ENCODE assay signal across 18 cellular contexts in the genomic region with DNA sequence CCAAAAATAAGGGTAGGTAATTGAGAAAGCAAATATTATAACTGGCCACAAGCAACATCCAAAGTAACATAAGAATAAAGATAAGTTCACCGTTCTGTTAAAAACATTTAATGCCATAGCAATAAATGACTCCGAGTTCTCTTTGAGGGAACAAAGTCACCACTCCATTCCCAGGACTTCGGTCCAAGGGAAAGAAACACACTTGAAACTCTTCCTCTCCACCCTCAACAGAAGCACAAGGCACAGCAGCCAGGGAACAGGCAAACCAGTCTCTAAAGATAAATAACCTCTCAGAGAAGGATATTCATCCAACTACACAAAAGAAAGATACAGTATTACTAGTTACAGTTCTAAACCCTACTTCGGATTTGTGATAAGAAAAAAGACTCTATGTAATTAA. TPM values are rescaled to one million over a fixed set of nuclear protein-coding genes. Genes with fewer than 3 reads are reported as not detected.
DNase-seq lines count a peak whose midpoint lies in the region; ATAC-seq, FAIRE-seq and TF ChIP-seq lines count a peak whose summit lies in the region.
"Had no signal": no experiment of that assay in that cellular context is flagged by ENCODE, and none has a peak within 500 bp of the region (broad histone marks: within the 10 kb centered on the region; RNA-seq: fewer than 3 reads in every experiment).

No MANE protein-coding gene starts in this region.

- H3K4me2 ChIP-seq in A549 = peak overlapping the region; percentile 83; the same call in 1 of the 3 replicates

- H3K4me1 Mint-ChIP-seq in Caco-2 (ENCODE audit: low read depth, unreplicated experiment) (peaks cover 26% of the 10 kb centered on the region), WTC11 (peaks cover 42% of the 10 kb centered on the region), natural killer cell (peaks cover 69 to 76% of the 10 kb centered on the region in 2 donors)

- H3K4me3 ChIP-seq in A549 = no peak overlapping the region
- H3K4me3 ChIP-seq in Caco-2 (ENCODE audit: low read depth, low read length) = no peak overlapping the region
- H3K4me3 ChIP-seq in WERI-Rb-1 (ENCODE audit: low read depth, low read length) = no peak overlapping the region

- no peak for TF ChIP-seq EP300 in A549 (IDR thresholded peaks at IDR 0.05)

- ATAC-seq in A549 (no peak), WTC11 (no peak), natural killer cell (no peak), HG03139 (IDR thresholded peaks at IDR 0.05; ENCODE audit: unreplicated experiment) (no peak)
- ATAC-seq: Right ventricle myocardium inferior had no signal

- H3K36me3 Mint-ChIP-seq in Caco-2 (ENCODE audit: insufficient read depth, unreplicated experiment) (peaks cover 22% of the 10 kb centered on the region), WTC11 (no peaks in the 10 kb centered on the region), natural killer cell (no peaks in the 10 kb centered on the region)

- no TSS peak for BruUV-seq in Caco-2 (replicated peaks; lab: Mats Ljungman, UMichigan)

- POLR2A ChIA-PET in A549 (lab: Yijun Ruan, JAX) (no interaction called here), Caco-2 (lab: Charles Lee) (no interaction called here), WTC11 (lab: Charles Lee) (no interaction called here)

- H3K4me3 Mint-ChIP-seq in Caco-2 (ENCODE audit: unreplicated experiment) = peak overlapping the region; percentile 91
- no peak overlapping the region for H3K4me3 Mint-ChIP-seq in WTC11
- H3K4me3 Mint-ChIP-seq in natural killer cell = peak overlapping the region; percentile 99

- CTCF ChIA-PET in A549 (lab: Yijun Ruan, JAX) = no interaction called here
- CTCF ChIA-PET in Caco-2 (lab: Charles Lee) = no interaction called here
- CTCF ChIA-PET in WTC11 (lab: Charles Lee) = no interaction called here

- H3K9me3 Mint-ChIP-seq in Caco-2 (ENCODE audit: unreplicated experiment) (no peaks in the 10 kb centered on the region), WTC11 (no peaks in the 10 kb centered on the region), natural killer cell (no peaks in the 10 kb centered on the region)
- H3K9me3 Mint-ChIP-seq: dendritic cell treated with granulocyte-macrophage colony-stimulating factor and Interleukin-4, amounts not matched to agents 40 ng/mL and 50 ng/mL, for 4 days had no signal

- H3K9me3 ChIP-seq in A549 (no peaks in the 10 kb centered on the region), Caco-2 (no peaks in the 10 kb centered on the region), WERI-Rb-1 (ENCODE audit: severe bottlenecking) (no peaks in the 10 kb centered on the region)

- H3K27ac Mint-ChIP-seq in Caco-2 (ENCODE audit: unreplicated experiment) (peak overlapping the region; percentile 65), WTC11 (peak overlapping the region; percentile 3; the same call in 1 of the 2 replicates), natural killer cell (peak overlapping the region; percentile 85 to 94)
- H3K27ac Mint-ChIP-seq: B cell had no signal

- DNase-seq in A549 (ENCODE audit: low read depth in 1 of 2, low spot score in 1 of 2) (no peak), Caco-2 (no peak), WTC11 (ENCODE audit: low spot score) (no peak), natural killer cell (no peak), NCI-H82 treated with DMSO at 0.1 percent for 48 hours (lab: John Stamatoyannopoulos, UW; ENCODE audit: unreplicated experiment) (no peak), WERI-Rb-1 (no peak)
- DNase-seq in stimulated activated CD4-positive, alpha-beta T cell treated with anti-CD3 and anti-CD28 coated beads, Interleukin-12 subunit alpha, Interleukin-12 subunit beta, amount 100 ng/mL, for 4 hours = no peak
- DNase-seq: amygdala; NCI-H1694; NCI-H526; stimulated activated CD8-positive, alpha-beta memory T cell treated with anti-CD3 and anti-CD28 coated beads, Interleukin-4, amount 100 ng/mL, for 48 hours had no signal

- intact Hi-C loops in Caco-2 (cut with micrococcal nuclease; ENCODE audit: unreplicated experiment) = no loop called here
- intact Hi-C loops in natural killer cell (cut with micrococcal nuclease) = no loop called here

- FAIRE-seq in A549 (lab: Jason Lieb, UNC) = no peak
- FAIRE-seq: GM19239 had no signal

- 80% methylated on average over 4 of the region's 4 CpGs for WGBS in A549 (ENCODE audit: missing lambda C conversion rate)

- H3K27me3 Mint-ChIP-seq in Caco-2 (ENCODE audit: insufficient read depth, unreplicated experiment) = no peaks in the 10 kb centered on the region
- H3K27me3 Mint-ChIP-seq in WTC11 (ENCODE audit: low read depth) = no peaks in the 10 kb centered on the region
- H3K27me3 Mint-ChIP-seq in natural killer cell (ENCODE audit: low read depth in 2 of 2) = no peaks in the 10 kb centered on the region
- H3K27me3 Mint-ChIP-seq: B cell; dendritic cell treated with granulocyte-macrophage colony-stimulating factor and Interleukin-4, amounts not matched to agents 40 ng/mL and 50 ng/mL, for 4 days had no signal

- TF ChIP-seq RAD21 in A549 (conservative IDR thresholded peaks at IDR 0.05 in 1 of 2, IDR thresholded peaks at IDR 0.05 in 1 of 2) = no peak

- H3K27ac ChIP-seq in A549 (no peak overlapping the region), WERI-Rb-1 (no peak overlapping the region)
- H3K27ac ChIP-seq: KMS-11, parathyroid adenoma had no signal

- TF ChIP-seq CTCF in A549 (IDR thresholded peaks at IDR 0.05) = no peak
- TF ChIP-seq CTCF in Caco-2 (IDR thresholded peaks at IDR 0.05; ENCODE audit: insufficient read depth in 1 of 2, low read depth in 1 of 2, low read length in 1 of 2, severe bottlenecking in 1 of 2, unreplicated experiment in 1 of 2) = no peak
- TF ChIP-seq CTCF in WTC11 (IDR thresholded peaks at IDR 0.05) = no peak
- TF ChIP-seq CTCF in natural killer cell (IDR thresholded peaks at IDR 0.05) = no peak
- TF ChIP-seq CTCF in WERI-Rb-1 (IDR thresholded peaks at IDR 0.05; ENCODE audit: low read depth, low read length) = no peak

- H3K36me3 ChIP-seq in Caco-2 (ENCODE audit: control insufficient read depth, insufficient read depth, low read length) = no peaks in the 10 kb centered on the region
- H3K36me3 ChIP-seq in WERI-Rb-1 = no peaks in the 10 kb centered on the region

- no peak for TF ChIP-seq POLR2A in A549 (IDR thresholded peaks at IDR 0.05; ENCODE audit: low read length)

- H3K27me3 ChIP-seq in Caco-2 (replicated peaks; ENCODE audit: control insufficient read depth, insufficient read depth, low read length) (no peaks in the 10 kb centered on the region), WERI-Rb-1 (ENCODE audit: insufficient read depth, low read depth, severe bottlenecking) (no peaks in the 10 kb centered on the region)

- H3K4me1 ChIP-seq in A549 (peaks cover 25% of the 10 kb centered on the region), Caco-2 (peaks cover 24% of the 10 kb centered on the region)

TF ChIP-seq in A549, 52 proteins besides CTCF, POLR2A, EP300 and RAD21 (continues in another document):
- no peak for TF ChIP-seq PHF8 (IDR thresholded peaks at IDR 0.05; ENCODE audit: borderline replicate concordance, low read depth)
- TF ChIP-seq CHD2 (IDR thresholded peaks at IDR 0.05; ENCODE audit: low read length, partially characterized antibody) = no peak
- TF ChIP-seq RFX5 (IDR thresholded peaks at IDR 0.05) = no peak
- no peak for TF ChIP-seq CBX8 (IDR thresholded peaks at IDR 0.05)
- no peak for TF ChIP-seq RNF2 (IDR thresholded peaks at IDR 0.05; ENCODE audit: borderline replicate concordance, low read depth)
- TF ChIP-seq HOXA7 (CRISPR knock-in tag; IDR thresholded peaks at IDR 0.05) = no peak
- no peak for TF ChIP-seq KDM5A (IDR thresholded peaks at IDR 0.05)
- no peak for TF ChIP-seq POLR2AphosphoS2 (conservative IDR thresholded peaks at IDR 0.05; ENCODE audit: low read length)
- TF ChIP-seq CHD4 (IDR thresholded peaks at IDR 0.05; ENCODE audit: borderline replicate concordance) = no peak
- no peak for TF ChIP-seq CEBPB (IDR thresholded peaks at IDR 0.05)
- TF ChIP-seq TP53 (CRISPR knock-in tag; IDR thresholded peaks at IDR 0.05) = no peak

TF ChIP-seq in WTC11, 78 proteins besides CTCF, POLR2A, EP300 and RAD21 (continues in another document):
- TF ChIP-seq, protein P1, sequence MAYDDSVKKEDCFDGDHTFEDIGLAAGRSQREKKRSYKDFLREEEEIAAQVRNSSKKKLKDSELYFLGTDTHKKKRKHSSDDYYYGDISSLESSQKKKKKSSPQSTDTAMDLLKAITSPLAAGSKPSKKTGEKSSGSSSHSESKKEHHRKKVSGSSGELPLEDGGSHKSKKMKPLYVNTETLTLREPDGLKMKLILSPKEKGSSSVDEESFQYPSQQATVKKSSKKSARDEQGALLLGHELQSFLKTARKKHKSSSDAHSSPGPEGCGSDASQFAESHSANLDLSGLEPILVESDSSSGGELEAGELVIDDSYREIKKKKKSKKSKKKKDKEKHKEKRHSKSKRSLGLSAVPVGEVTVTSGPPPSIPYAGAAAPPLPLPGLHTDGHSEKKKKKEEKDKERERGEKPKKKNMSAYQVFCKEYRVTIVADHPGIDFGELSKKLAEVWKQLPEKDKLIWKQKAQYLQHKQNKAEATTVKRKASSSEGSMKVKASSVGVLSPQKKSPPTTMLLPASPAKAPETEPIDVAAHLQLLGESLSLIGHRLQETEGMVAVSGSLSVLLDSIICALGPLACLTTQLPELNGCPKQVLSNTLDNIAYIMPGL (CRISPR knock-in tag; IDR thresholded peaks at IDR 0.05) = no peak
- no peak for TF ChIP-seq GRHL2 (CRISPR knock-in tag; IDR thresholded peaks at IDR 0.05; ENCODE audit: insufficient replicate concordance, severe bottlenecking)
- TF ChIP-seq, protein P2, sequence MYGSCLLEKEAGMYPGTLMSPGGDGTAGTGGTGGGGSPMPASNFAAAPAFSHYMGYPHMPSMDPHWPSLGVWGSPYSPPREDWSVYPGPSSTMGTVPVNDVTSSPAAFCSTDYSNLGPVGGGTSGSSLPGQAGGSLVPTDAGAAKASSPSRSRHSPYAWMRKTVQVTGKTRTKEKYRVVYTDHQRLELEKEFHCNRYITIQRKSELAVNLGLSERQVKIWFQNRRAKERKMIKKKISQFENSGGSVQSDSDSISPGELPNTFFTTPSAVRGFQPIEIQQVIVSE (CRISPR knock-in tag; IDR thresholded peaks at IDR 0.05; ENCODE audit: borderline replicate concordance) = no peak

RNA-seq across cellular contexts. Expression of a gene that starts 2.5 kb away (rescaled TPM):
- polyA plus RNA-seq in A549 (2011; rRNA removed) (53.9 and 59.7 TPM in 2 replicates), A549 (2017; fragmentation: RNase III; extraction: RNeasy Plus Mini Kit Qiagen cat#74134 plus additional on column Dnase treatment) (41.2 to 44.7 TPM (median 43.1 TPM) in 3 replicates)
- polyA plus RNA-seq in A549 (2012; cell fraction: cytosol; rRNA removed) = 19.3 and 25.5 TPM in 2 replicates
- 8.5 and 11.1 TPM in 2 replicates for polyA plus RNA-seq in A549 (2012; cell fraction: nucleus; rRNA removed)
- polyA minus RNA-seq in A549 (2011; rRNA and poly(A)+ RNA removed) = 47.2 and 53.5 TPM in 2 replicates
- total RNA-seq in Caco-2 (2022) (74.3 and 76.2 TPM in 2 replicates), WTC11 (2021) (46.9 to 53.1 TPM (median 49.3 TPM) in 3 replicates), natural killer cell (100 to 1,000 TPM; 111 to 160 (median 137) TPM)

RNA-seq across cellular contexts. Expression of a gene that starts 3.1 kb away (rescaled TPM):
- 22.7 and 38.9 TPM in 2 replicates for polyA plus RNA-seq in A549 (2011; rRNA removed)
- 14.7 and 16.4 TPM in 2 replicates for polyA plus RNA-seq in A549 (2012; cell fraction: cytosol; rRNA removed)
- 12.0 and 19.6 TPM in 2 replicates for polyA plus RNA-seq in A549 (2012; cell fraction: nucleus; rRNA removed)
- polyA plus RNA-seq in A549 (2017; fragmentation: RNase III; extraction: RNeasy Plus Mini Kit Qiagen cat#74134 plus additional on column Dnase treatment) = 46.6 to 50.8 TPM (median 50.6 TPM) in 3 replicates
- polyA minus RNA-seq in A549 (2011; rRNA and poly(A)+ RNA removed) = 32.7 and 36.2 TPM in 2 replicates
- 95.4 and 104 TPM in 2 replicates for total RNA-seq in Caco-2 (2022)
- 70.1 to 84.7 TPM (median 70.3 TPM) in 3 replicates for total RNA-seq in WTC11 (2021)
- total RNA-seq in natural killer cell = 100 to 1,000 TPM; 155 to 168 (median 165) TPM

Comparison
In these comparisons a context has a peak if more than half of its experiments do, and no peak if none do; other contexts are left out.
1. H3K27ac Mint-ChIP-seq: peak in every context shown above with its lines; median percentile 90 in natural killer cell; 65 in Caco-2; 3 in WTC11.